ENCODE assay signal across 11 cellular contexts in the genomic region with DNA sequence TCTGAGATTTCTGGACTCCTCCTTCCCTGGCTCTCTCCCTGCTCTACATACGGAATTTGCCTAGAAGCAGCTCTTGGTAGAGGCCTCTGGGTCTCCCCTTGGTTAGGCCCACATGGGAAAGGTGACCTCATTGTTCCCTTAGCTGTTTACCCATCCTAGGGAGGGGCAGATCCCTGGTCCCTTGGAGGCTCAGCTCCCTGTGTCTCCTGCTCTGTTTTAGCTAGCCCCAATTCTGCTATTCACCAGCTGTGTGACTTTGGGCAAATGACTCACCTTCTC. TPM values are rescaled to one million over a fixed set of nuclear protein-coding genes. Genes with fewer than 3 reads are reported as not detected.
DNase-seq lines count a peak whose midpoint lies in the region; ATAC-seq and TF ChIP-seq lines count a peak whose summit lies in the region.
"Had no signal": no experiment of that assay in that cellular context is flagged by ENCODE, and none has a peak within 500 bp of the region (broad histone marks: within the 10 kb centered on the region; RNA-seq: fewer than 3 reads in every experiment).

No MANE protein-coding gene starts in this region.

- H3K4me3 ChIP-seq in ovary (no peak overlapping the region), psoas muscle (no peak overlapping the region)
- H3K4me3 ChIP-seq: spleen had no signal

- no peak for TF ChIP-seq POLR2A in ovary (IDR thresholded peaks at IDR 0.05)

- DNase-seq in GM03348 (ENCODE audit: low spot score) (peak; percentile 62), fibroblast of the conjunctiva (ENCODE audit: low read depth) (peak; percentile 18), stromal cell of bone marrow (ENCODE audit: low read depth) (peak; percentile 20), ovary (no peak), psoas muscle (no peak)
- DNase-seq: immature natural killer cell, naive B cell, spleen had no signal

- H3K27me3 ChIP-seq in ovary (no peaks in the 10 kb centered on the region), psoas muscle (ENCODE audit: insufficient read depth in 3 of 3, low read length in 2 of 3) (peaks cover 0 to 29% (median 23%) of the 10 kb centered on the region in 3 donors)

- ATAC-seq in SK-N-SH treated with all-trans-retinoic acid at 6 μM for 48 hours: peak; percentile 41
- no peak for ATAC-seq in HG03139 (IDR thresholded peaks at IDR 0.05; ENCODE audit: unreplicated experiment)
- no peak for ATAC-seq in psoas muscle
- no peak for ATAC-seq in GM18498 (IDR thresholded peaks at IDR 0.05; ENCODE audit: unreplicated experiment)

- H3K4me1 ChIP-seq in ovary (ENCODE audit: insufficient read depth): peaks cover 21% of the 10 kb centered on the region
- H3K4me1 ChIP-seq in psoas muscle: peaks cover 20% of the 10 kb centered on the region

- 50 to 67% (median 60%) methylated on average over 1 of the region's 1 CpG for WGBS in ovary, 3 donors
- WGBS in psoas muscle, 3 donors: 58 to 88% (median 59%) methylated on average over 1 of the region's 1 CpG

- no peak overlapping the region for H3K27ac ChIP-seq in ovary
- H3K27ac ChIP-seq in psoas muscle: no peak overlapping the region

- H3K9me3 ChIP-seq in ovary (no peaks in the 10 kb centered on the region), psoas muscle (no peaks in the 10 kb centered on the region)
- H3K9me3 ChIP-seq: spleen had no signal

- intact Hi-C loops in ovary (cut with DNase I) (loop anchor here in 2 of 4 donors (5.0 to 10.0 kb wide), 2 partner anchors 44 to 46 kb away; no protein-coding TSS in a partner anchor), psoas muscle (cut with DNase I) (no loop called here)

- TF ChIP-seq CTCF in ovary (IDR thresholded peaks at IDR 0.05) (no peak), psoas muscle (IDR thresholded peaks at IDR 0.05) (no peak)

- TF ChIP-seq EP300 in ovary (IDR thresholded peaks at IDR 0.05): no peak

- H3K36me3 ChIP-seq in ovary (no peaks in the 10 kb centered on the region), psoas muscle (ENCODE audit: insufficient read depth in 1 of 2, low read depth in 1 of 2) (no peaks in the 10 kb centered on the region)
- H3K36me3 ChIP-seq: spleen had no signal

TF ChIP-seq in SK-N-SH treated with all-trans-retinoic acid at 6 μM for 48 hours, 23 proteins besides CTCF, POLR2A, EP300 and RAD21:
- TF ChIP-seq, protein P1, sequence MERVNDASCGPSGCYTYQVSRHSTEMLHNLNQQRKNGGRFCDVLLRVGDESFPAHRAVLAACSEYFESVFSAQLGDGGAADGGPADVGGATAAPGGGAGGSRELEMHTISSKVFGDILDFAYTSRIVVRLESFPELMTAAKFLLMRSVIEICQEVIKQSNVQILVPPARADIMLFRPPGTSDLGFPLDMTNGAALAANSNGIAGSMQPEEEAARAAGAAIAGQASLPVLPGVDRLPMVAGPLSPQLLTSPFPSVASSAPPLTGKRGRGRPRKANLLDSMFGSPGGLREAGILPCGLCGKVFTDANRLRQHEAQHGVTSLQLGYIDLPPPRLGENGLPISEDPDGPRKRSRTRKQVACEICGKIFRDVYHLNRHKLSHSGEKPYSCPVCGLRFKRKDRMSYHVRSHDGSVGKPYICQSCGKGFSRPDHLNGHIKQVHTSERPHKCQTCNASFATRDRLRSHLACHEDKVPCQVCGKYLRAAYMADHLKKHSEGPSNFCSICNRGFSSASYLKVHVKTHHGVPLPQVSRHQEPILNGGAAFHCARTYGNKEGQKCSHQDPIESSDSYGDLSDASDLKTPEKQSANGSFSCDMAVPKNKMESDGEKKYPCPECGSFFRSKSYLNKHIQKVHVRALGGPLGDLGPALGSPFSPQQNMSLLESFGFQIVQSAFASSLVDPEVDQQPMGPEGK (CRISPR knock-in tag; IDR thresholded peaks at IDR 0.05; ENCODE audit: borderline replicate concordance): 0 out of 2 replicates have a peak, but pooled peaks have one; percentile 24
- no peak for TF ChIP-seq ZFP30 (CRISPR knock-in tag; IDR thresholded peaks at IDR 0.05)

RNA-seq across cellular contexts. Expression of a gene that starts 3.8 kb away (rescaled TPM):
- total RNA-seq in ovary (10 to 100 TPM in 1 of 7 donors, 1 to 10 TPM in 6; 1.4 to 11.4 (median 5.2) TPM), psoas muscle (1 to 10 TPM in 2 of 4 donors, under 1 TPM in 2; 0.36 to 1.6 (median 0.94) TPM)
- polyA plus RNA-seq in ovary (10 to 100 TPM in 1 of 2 donors, 1 to 10 TPM in 1; 2.5 to 14.2 TPM), psoas muscle (1 to 10 TPM in 1 of 3 donors, under 1 TPM in 2; 0.39 to 1.2 (median 0.45) TPM)

Comparison
In these comparisons a context has a peak if more than half of its experiments do, and no peak if none do; other contexts are left out.
1. DNase-seq: peak in GM03348 (single experiment), fibroblast of the conjunctiva (single experiment) and stromal cell of bone marrow (single experiment); none in ovary (0 of 5) and psoas muscle (0 of 2).